38 cellular contexts compared by ENCODE assay signal in genomic region chr14:72747652-72748051, GRCh38.
"Had no signal": no experiment of that assay in that cellular context is flagged by ENCODE, and none has a peak within 500 bp of the region (broad histone marks: within the 10 kb centered on the region; RNA-seq: fewer than 3 reads in every experiment).

No MANE protein-coding gene starts in this region.

- ATAC-seq: activated CD8-positive, alpha-beta T cell treated with anti-CD3 and anti-CD28 coated beads for 36 hours; activated T-cell treated with anti-CD3 and anti-CD28 coated beads, Interleukin-2, amount 50 U/mL, for 72 hours; activated T-helper 17 cell treated with anti-CD3 and anti-CD28 coated beads, Interleukin-2, amount 50 U/mL, for 72 hours; Right ventricle myocardium inferior had no signal

- H3K9ac ChIP-seq: KMS-11 had no signal

- H3K9me3 Mint-ChIP-seq: central memory CD8-positive, alpha-beta T cell had no signal

- DNase-seq: activated B cell treated with CpG ODN at 0.5 μM for 24 hours; activated CD4-positive, alpha-beta T cell treated with anti-CD3 and anti-CD28 coated beads for 4 hours; activated CD4-positive, alpha-beta T cell treated with anti-CD3 and anti-CD28 coated beads, Interleukin-2, amount 50 U/mL, for 4 hours; activated CD4-positive, CD25-positive, alpha-beta regulatory T cell treated with anti-CD3 and anti-CD28 coated beads, Interleukin-2, amount 50 U/mL, for 72 hours; activated CD8-positive, alpha-beta T cell treated with anti-CD3 and anti-CD28 coated beads for 36 hours; activated effector memory CD4-positive, alpha-beta T cell treated with anti-CD3 and anti-CD28 coated beads, Interleukin-2, amount 50 U/mL, for 16 hours; activated naive CD4-positive, alpha-beta T cell; activated naive CD4-positive, alpha-beta T cell treated with anti-CD3 and anti-CD28 coated beads, Interleukin-2, amount 50 U/mL, for 16 hours; activated naive CD8-positive, alpha-beta T cell treated with anti-CD3 and anti-CD28 coated beads, Interleukin-2, amount 10 ng/mL, durations not matched to agents 7 days and 5 days; activated T-cell treated with anti-CD3 and anti-CD28 coated beads, Interleukin-2, amount 50 U/mL, for 1 hour; activated T-cell treated with anti-CD3 and anti-CD28 coated beads, Interleukin-2, amount 50 U/mL, for 72 hours; amygdala; MM.1S; NCI-H1092 treated with DMSO at 0.1 percent for 48 hours; NCI-H1417; NCI-H146; NCI-H187; NCI-H2029 treated with DMSO at 0.1 percent for 48 hours; NCI-H2107; NCI-H2171; NCI-H510A; NCI-H526; NCI-H748 treated with DMSO at 0.1 percent for 48 hours; NK-92 treated with Interleukin-12 subunit alpha and Interleukin-12 subunit beta, amount 100 ng/mL, for 24 hours; PC-9; SW 1271; T-helper 1 cell; T-helper 2 cell; T-helper 9 cell had no signal

- FAIRE-seq: RCC 7860 had no signal

- H3K4me3 Mint-ChIP-seq: activated B cell treated with CpG ODN at 0.5 μM for 24 hours; activated CD8-positive, alpha-beta T cell treated with anti-CD3 and anti-CD28 coated beads for 36 hours; activated naive CD8-positive, alpha-beta T cell treated with anti-CD3 and anti-CD28 coated beads, Interleukin-2, amount 10 ng/mL, durations not matched to agents 7 days and 5 days; activated T-cell treated with anti-CD3 and anti-CD28 coated beads, Interleukin-2, amount 50 U/mL, for 72 hours; activated T-helper 17 cell treated with anti-CD3 and anti-CD28 coated beads, Interleukin-2, amount 50 U/mL, for 72 hours; central memory CD8-positive, alpha-beta T cell had no signal

- H3K36me3 ChIP-seq: ascending aorta had no signal

- H2AFZ ChIP-seq: PC-9 had no signal

- H3K27me3 ChIP-seq: ascending aorta, cardiac muscle cell had no signal

- H3K4me1 Mint-ChIP-seq: activated naive CD8-positive, alpha-beta T cell treated with anti-CD3 and anti-CD28 coated beads, Interleukin-2, amount 10 ng/mL, durations not matched to agents 7 days and 5 days; activated T-helper 17 cell treated with anti-CD3 and anti-CD28 coated beads, Interleukin-2, amount 50 U/mL, for 72 hours; central memory CD8-positive, alpha-beta T cell had no signal

- H3K4me3 ChIP-seq: ascending aorta, cardiac muscle cell, PC-9 had no signal

- H3K27me3 Mint-ChIP-seq: activated B cell treated with CpG ODN at 0.5 μM for 24 hours; activated CD8-positive, alpha-beta T cell treated with anti-CD3 and anti-CD28 coated beads for 36 hours; activated T-helper 17 cell treated with anti-CD3 and anti-CD28 coated beads, Interleukin-2, amount 50 U/mL, for 72 hours had no signal

- H3K27ac Mint-ChIP-seq: activated B cell treated with CpG ODN at 0.5 μM for 24 hours; activated CD8-positive, alpha-beta T cell treated with anti-CD3 and anti-CD28 coated beads for 36 hours; activated naive CD8-positive, alpha-beta T cell treated with anti-CD3 and anti-CD28 coated beads, Interleukin-2, amount 10 ng/mL, durations not matched to agents 7 days and 5 days; activated T-cell treated with anti-CD3 and anti-CD28 coated beads, Interleukin-2, amount 50 U/mL, for 72 hours; activated T-helper 17 cell treated with anti-CD3 and anti-CD28 coated beads, Interleukin-2, amount 50 U/mL, for 72 hours had no signal

- H3K27ac ChIP-seq: ascending aorta, cardiac muscle cell, KMS-11, PC-9, RWPE1, VCaP had no signal

- H3K4me2 ChIP-seq: KMS-11, PC-9 had no signal
